In the genomic region with DNA sequence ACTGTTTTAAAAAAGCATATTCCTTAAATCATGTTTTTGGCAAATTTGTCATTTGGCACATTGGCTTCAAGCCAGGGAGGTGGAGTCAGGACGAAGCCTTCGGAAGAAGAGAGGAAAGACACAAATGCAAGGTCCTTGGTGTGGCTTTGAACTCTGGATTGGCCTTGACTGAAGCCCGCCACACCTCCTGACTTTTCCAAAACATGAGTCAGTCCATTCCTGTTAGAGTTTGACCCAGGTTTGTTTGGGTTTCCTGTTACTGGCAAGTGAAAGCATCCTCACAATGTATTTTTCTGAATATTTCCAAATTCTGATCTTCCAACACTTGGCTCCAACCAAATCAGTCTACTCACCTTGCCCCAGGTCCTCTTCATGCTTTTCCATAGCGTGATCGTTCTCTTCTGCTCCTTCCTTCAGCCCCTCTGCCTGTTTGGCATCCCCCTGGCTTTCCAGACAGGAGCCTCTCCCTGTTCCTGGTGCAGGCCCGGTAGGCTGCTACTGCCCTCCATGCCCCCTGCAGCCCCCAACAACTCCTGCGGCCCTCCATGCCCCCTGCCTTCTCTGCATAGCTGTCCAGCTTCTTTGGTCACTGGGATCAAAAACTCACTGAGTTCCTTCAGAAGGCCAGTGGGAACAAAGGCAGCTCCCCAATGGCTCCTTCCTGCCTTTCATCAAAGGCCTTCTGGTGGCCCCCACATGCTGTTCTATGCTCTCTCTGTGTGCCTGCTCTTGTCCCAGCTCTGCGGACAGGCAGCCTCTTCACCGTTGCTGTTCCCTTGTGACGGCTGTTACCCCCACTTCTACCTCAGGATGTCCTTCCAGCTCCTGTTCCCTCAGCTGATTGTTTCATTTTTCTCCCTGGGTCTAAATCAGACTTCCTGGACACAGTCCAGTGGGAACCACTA, we compare ENCODE assay signal across 1 cellular context.
A peak's percentile ranks its signal among the peaks of the same experiment; 100 is the strongest.
TF ChIP-seq lines count a peak whose summit lies in the region.

No MANE protein-coding gene starts in this region.

TF ChIP-seq in HepG2, 621 proteins besides CTCF, POLR2A, EP300 and RAD21 (continues in another document):
- TF ChIP-seq ZNF33B (CRISPR knock-in tag; IDR thresholded peaks at IDR 0.05) (no peak), ZSCAN31 (CRISPR knock-in tag; IDR thresholded peaks at IDR 0.05; ENCODE audit: low read depth) (0 out of 2 replicates have a peak, but pooled peaks have one; percentile 43), U2AF2 (IDR thresholded peaks at IDR 0.05; ENCODE audit: low read depth, low read length) (no peak), MATR3 (CRISPR knock-in tag; IDR thresholded peaks at IDR 0.05) (no peak), TCF7 (IDR thresholded peaks at IDR 0.05; ENCODE audit: low read depth) (peak; percentile 76), HMG20B (CRISPR knock-in tag; conservative IDR thresholded peaks at IDR 0.05) (0 out of 2 replicates have a peak, but pooled peaks have one; percentile 12), REPIN1 (CRISPR knock-in tag; IDR thresholded peaks at IDR 0.05; ENCODE audit: borderline replicate concordance, low read depth) (no peak), ZNF660 (CRISPR knock-in tag; IDR thresholded peaks at IDR 0.05; ENCODE audit: borderline replicate concordance, low read depth) (no peak), SIX4 (CRISPR knock-in tag; IDR thresholded peaks at IDR 0.05) (peak; percentile 68; the same call in 1 of the 2 replicates), ZNF788 (CRISPR knock-in tag; IDR thresholded peaks at IDR 0.05; ENCODE audit: borderline replicate concordance) (peak; percentile 63; the same call in 1 of the 2 replicates), RBM39 (IDR thresholded peaks at IDR 0.05; ENCODE audit: low read depth, low read length, poor library complexity, severe bottlenecking) (no peak), KDM3A (CRISPR knock-in tag; IDR thresholded peaks at IDR 0.05; ENCODE audit: low read depth) (no peak)
- TF ChIP-seq, protein P1, sequence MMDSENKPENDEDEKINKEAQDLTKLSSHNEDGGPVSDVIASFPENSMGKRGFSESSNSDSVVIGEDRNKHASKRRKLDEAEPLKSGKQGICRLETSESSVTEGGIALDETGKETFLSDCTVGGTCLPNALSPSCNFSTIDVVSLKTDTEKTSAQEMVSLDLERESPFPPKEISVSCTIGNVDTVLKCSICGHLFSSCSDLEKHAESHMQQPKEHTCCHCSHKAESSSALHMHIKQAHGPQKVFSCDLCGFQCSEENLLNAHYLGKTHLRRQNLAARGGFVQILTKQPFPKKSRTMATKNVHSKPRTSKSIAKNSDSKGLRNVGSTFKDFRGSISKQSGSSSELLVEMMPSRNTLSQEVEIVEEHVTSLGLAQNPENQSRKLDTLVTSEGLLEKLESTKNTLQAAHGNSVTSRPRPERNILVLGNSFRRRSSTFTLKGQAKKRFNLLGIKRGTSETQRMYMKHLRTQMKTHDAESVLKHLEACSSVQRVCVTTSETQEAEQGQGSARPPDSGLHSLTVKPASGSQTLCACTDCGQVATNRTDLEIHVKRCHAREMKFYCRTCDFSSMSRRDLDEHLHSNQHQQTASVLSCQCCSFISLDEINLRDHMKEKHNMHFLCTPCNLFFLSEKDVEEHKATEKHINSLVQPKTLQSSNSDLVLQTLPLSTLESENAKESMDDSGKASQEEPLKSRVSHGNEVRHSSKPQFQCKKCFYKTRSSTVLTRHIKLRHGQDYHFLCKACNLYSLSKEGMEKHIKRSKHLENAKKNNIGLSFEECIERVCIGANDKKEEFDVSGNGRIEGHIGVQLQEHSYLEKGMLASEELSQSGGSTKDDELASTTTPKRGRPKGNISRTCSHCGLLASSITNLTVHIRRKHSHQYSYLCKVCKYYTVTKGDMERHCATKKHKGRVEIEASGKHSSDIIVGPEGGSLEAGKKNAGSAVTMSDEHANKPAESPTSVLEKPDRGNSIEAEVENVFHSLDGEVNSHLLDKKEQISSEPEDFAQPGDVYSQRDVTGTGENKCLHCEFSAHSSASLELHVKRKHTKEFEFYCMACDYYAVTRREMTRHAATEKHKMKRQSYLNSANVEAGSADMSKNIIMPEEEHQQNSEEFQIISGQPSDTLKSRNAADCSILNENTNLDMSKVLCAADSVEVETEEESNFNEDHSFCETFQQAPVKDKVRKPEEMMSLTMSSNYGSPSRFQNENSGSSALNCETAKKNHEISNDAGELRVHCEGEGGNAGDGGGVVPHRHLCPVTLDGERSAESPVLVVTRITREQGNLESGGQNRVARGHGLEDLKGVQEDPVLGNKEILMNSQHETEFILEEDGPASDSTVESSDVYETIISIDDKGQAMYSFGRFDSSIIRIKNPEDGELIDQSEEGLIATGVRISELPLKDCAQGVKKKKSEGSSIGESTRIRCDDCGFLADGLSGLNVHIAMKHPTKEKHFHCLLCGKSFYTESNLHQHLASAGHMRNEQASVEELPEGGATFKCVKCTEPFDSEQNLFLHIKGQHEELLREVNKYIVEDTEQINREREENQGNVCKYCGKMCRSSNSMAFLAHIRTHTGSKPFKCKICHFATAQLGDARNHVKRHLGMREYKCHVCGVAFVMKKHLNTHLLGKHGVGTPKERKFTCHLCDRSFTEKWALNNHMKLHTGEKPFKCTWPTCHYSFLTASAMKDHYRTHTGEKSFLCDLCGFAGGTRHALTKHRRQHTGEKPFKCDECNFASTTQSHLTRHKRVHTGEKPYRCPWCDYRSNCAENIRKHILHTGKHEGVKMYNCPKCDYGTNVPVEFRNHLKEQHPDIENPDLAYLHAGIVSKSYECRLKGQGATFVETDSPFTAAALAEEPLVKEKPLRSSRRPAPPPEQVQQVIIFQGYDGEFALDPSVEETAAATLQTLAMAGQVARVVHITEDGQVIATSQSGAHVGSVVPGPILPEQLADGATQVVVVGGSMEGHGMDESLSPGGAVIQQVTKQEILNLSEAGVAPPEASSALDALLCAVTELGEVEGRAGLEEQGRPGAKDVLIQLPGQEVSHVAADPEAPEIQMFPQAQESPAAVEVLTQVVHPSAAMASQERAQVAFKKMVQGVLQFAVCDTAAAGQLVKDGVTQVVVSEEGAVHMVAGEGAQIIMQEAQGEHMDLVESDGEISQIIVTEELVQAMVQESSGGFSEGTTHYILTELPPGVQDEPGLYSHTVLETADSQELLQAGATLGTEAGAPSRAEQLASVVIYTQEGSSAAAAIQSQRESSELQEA (CRISPR knock-in tag; IDR thresholded peaks at IDR 0.05; ENCODE audit: not compliant biosample characterization): peak; percentile 24
- TF ChIP-seq, protein P2, sequence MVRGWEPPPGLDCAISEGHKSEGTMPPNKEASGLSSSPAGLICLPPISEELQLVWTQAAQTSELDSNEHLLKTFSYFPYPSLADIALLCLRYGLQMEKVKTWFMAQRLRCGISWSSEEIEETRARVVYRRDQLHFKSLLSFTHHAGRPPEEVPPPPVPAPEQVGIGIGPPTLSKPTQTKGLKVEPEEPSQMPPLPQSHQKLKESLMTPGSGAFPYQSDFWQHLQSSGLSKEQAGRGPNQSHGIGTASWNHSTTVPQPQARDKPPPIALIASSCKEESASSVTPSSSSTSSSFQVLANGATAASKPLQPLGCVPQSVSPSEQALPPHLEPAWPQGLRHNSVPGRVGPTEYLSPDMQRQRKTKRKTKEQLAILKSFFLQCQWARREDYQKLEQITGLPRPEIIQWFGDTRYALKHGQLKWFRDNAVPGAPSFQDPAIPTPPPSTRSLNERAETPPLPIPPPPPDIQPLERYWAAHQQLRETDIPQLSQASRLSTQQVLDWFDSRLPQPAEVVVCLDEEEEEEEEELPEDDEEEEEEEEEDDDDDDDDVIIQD (CRISPR knock-in tag; IDR thresholded peaks at IDR 0.05; ENCODE audit: low read depth): peak; percentile 57
- TF ChIP-seq, protein P3, sequence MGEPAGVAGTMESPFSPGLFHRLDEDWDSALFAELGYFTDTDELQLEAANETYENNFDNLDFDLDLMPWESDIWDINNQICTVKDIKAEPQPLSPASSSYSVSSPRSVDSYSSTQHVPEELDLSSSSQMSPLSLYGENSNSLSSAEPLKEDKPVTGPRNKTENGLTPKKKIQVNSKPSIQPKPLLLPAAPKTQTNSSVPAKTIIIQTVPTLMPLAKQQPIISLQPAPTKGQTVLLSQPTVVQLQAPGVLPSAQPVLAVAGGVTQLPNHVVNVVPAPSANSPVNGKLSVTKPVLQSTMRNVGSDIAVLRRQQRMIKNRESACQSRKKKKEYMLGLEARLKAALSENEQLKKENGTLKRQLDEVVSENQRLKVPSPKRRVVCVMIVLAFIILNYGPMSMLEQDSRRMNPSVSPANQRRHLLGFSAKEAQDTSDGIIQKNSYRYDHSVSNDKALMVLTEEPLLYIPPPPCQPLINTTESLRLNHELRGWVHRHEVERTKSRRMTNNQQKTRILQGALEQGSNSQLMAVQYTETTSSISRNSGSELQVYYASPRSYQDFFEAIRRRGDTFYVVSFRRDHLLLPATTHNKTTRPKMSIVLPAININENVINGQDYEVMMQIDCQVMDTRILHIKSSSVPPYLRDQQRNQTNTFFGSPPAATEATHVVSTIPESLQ (CRISPR knock-in tag; conservative IDR thresholded peaks at IDR 0.05): no peak
- TF ChIP-seq, protein P4, sequence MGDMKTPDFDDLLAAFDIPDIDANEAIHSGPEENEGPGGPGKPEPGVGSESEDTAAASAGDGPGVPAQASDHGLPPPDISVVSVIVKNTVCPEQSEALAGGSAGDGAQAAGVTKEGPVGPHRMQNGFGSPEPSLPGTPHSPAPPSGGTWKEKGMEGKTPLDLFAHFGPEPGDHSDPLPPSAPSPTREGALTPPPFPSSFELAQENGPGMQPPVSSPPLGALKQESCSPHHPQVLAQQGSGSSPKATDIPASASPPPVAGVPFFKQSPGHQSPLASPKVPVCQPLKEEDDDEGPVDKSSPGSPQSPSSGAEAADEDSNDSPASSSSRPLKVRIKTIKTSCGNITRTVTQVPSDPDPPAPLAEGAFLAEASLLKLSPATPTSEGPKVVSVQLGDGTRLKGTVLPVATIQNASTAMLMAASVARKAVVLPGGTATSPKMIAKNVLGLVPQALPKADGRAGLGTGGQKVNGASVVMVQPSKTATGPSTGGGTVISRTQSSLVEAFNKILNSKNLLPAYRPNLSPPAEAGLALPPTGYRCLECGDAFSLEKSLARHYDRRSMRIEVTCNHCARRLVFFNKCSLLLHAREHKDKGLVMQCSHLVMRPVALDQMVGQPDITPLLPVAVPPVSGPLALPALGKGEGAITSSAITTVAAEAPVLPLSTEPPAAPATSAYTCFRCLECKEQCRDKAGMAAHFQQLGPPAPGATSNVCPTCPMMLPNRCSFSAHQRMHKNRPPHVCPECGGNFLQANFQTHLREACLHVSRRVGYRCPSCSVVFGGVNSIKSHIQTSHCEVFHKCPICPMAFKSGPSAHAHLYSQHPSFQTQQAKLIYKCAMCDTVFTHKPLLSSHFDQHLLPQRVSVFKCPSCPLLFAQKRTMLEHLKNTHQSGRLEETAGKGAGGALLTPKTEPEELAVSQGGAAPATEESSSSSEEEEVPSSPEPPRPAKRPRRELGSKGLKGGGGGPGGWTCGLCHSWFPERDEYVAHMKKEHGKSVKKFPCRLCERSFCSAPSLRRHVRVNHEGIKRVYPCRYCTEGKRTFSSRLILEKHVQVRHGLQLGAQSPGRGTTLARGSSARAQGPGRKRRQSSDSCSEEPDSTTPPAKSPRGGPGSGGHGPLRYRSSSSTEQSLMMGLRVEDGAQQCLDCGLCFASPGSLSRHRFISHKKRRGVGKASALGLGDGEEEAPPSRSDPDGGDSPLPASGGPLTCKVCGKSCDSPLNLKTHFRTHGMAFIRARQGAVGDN (CRISPR knock-in tag; IDR thresholded peaks at IDR 0.05): peak; percentile 74
- TF ChIP-seq, protein P5, sequence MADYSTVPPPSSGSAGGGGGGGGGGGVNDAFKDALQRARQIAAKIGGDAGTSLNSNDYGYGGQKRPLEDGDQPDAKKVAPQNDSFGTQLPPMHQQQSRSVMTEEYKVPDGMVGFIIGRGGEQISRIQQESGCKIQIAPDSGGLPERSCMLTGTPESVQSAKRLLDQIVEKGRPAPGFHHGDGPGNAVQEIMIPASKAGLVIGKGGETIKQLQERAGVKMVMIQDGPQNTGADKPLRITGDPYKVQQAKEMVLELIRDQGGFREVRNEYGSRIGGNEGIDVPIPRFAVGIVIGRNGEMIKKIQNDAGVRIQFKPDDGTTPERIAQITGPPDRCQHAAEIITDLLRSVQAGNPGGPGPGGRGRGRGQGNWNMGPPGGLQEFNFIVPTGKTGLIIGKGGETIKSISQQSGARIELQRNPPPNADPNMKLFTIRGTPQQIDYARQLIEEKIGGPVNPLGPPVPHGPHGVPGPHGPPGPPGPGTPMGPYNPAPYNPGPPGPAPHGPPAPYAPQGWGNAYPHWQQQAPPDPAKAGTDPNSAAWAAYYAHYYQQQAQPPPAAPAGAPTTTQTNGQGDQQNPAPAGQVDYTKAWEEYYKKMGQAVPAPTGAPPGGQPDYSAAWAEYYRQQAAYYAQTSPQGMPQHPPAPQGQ (CRISPR knock-in tag; IDR thresholded peaks at IDR 0.05; ENCODE audit: borderline replicate concordance): 0 out of 2 replicates have a peak, but pooled peaks have one; percentile 52
- TF ChIP-seq, protein P6, sequence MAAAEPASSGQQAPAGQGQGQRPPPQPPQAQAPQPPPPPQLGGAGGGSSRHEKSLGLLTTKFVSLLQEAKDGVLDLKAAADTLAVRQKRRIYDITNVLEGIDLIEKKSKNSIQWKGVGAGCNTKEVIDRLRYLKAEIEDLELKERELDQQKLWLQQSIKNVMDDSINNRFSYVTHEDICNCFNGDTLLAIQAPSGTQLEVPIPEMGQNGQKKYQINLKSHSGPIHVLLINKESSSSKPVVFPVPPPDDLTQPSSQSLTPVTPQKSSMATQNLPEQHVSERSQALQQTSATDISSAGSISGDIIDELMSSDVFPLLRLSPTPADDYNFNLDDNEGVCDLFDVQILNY (CRISPR knock-in tag; conservative IDR thresholded peaks at IDR 0.05): no peak
- TF ChIP-seq, protein P7, sequence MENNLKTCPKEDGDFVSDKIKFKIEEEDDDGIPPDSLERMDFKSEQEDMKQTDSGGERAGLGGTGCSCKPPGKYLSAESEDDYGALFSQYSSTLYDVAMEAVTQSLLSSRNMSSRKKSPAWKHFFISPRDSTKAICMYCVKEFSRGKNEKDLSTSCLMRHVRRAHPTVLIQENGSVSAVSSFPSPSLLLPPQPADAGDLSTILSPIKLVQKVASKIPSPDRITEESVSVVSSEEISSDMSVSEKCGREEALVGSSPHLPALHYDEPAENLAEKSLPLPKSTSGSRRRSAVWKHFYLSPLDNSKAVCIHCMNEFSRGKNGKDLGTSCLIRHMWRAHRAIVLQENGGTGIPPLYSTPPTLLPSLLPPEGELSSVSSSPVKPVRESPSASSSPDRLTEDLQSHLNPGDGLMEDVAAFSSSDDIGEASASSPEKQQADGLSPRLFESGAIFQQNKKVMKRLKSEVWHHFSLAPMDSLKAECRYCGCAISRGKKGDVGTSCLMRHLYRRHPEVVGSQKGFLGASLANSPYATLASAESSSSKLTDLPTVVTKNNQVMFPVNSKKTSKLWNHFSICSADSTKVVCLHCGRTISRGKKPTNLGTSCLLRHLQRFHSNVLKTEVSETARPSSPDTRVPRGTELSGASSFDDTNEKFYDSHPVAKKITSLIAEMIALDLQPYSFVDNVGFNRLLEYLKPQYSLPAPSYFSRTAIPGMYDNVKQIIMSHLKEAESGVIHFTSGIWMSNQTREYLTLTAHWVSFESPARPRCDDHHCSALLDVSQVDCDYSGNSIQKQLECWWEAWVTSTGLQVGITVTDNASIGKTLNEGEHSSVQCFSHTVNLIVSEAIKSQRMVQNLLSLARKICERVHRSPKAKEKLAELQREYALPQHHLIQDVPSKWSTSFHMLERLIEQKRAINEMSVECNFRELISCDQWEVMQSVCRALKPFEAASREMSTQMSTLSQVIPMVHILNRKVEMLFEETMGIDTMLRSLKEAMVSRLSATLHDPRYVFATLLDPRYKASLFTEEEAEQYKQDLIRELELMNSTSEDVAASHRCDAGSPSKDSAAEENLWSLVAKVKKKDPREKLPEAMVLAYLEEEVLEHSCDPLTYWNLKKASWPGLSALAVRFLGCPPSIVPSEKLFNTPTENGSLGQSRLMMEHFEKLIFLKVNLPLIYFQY (CRISPR knock-in tag; IDR thresholded peaks at IDR 0.05; ENCODE audit: borderline replicate concordance): peak; percentile 87; the same call in 1 of the 2 replicates
